1 cellular context compared by ENCODE assay signal in the genomic region with DNA sequence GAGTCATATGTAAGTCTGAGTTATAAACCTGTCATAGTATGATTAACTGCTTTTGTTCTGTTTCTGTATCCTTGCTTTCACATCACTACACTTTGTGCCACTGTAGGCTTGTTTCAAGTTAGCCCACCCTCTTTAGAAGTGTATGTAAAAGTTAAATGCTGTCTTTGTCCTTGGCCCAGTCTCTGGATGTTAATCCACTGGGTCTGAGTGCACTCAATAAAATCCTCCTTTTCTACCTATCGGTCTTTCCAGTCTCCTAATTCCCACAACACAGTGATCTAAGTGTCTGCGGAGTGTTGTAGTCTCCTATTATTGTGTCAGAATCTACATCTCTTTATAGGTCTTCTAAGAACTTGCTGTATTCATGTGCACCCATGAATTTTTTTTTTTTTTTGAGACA.
TF ChIP-seq lines count a peak whose summit lies in the region.

No MANE protein-coding gene starts in this region.

TF ChIP-seq in HepG2, 621 proteins besides CTCF, POLR2A, EP300 and RAD21:
- TF ChIP-seq GZF1 (CRISPR knock-in tag; IDR thresholded peaks at IDR 0.05) (no peak), SETDB1 (CRISPR knock-in tag; IDR thresholded peaks at IDR 0.05; ENCODE audit: borderline replicate concordance) (peak; percentile 75; the same call in 1 of the 2 replicates)
